ENCODE assay signal across 22 cellular contexts in the genomic region with DNA sequence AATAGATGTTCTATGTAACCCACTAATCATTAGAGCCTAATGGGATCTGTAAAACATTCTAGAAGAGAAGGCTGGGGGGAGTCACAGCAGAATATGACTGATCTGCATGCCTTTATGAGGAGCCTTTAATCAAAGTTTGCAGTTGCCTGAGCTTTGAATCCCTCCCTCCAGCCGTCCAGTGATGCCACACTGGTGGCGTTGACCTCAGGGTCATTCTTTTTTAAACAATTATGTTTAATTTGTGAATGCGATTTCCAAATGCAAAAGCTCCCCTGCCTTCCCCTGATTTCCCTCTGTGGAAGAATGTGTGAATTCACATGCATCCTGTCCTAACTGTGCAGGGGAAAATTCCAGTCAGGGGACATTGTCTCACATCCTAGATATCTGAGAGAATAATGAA.
DNase-seq lines count a peak whose midpoint lies in the region; ATAC-seq, FAIRE-seq and TF ChIP-seq lines count a peak whose summit lies in the region.
"Had no signal": no experiment of that assay in that cellular context is flagged by ENCODE, and none has a peak within 500 bp of the region (broad histone marks: within the 10 kb centered on the region; RNA-seq: fewer than 3 reads in every experiment).

No MANE protein-coding gene starts in this region.

- no peak overlapping the region for H3K9ac ChIP-seq in HUES48 (ENCODE audit: low read depth, low read length)
- no peak overlapping the region for H3K9ac ChIP-seq in astrocyte (ENCODE audit: low read length)
- no peak overlapping the region for H3K9ac ChIP-seq in neural progenitor cell
- H3K9ac ChIP-seq: BLaER1 had no signal

- H4K20me1 ChIP-seq in astrocyte (ENCODE audit: insufficient read depth, low read length): no peaks in the 10 kb centered on the region
- no peaks in the 10 kb centered on the region for H4K20me1 ChIP-seq in neural progenitor cell (ENCODE audit: low read depth)

- POLR2A ChIA-PET in A549 (lab: Yijun Ruan, JAX): no interaction called here

- no peak overlapping the region for H3K27ac ChIP-seq in A549
- H3K27ac ChIP-seq in HUES48 (ENCODE audit: low read depth, low read length): peak overlapping the region; percentile 49
- no peak overlapping the region for H3K27ac ChIP-seq in astrocyte (ENCODE audit: low read depth, low read length)
- H3K27ac ChIP-seq in neural progenitor cell: peak overlapping the region; percentile 81
- H3K27ac ChIP-seq in vagina: no peak overlapping the region
- H3K27ac ChIP-seq: BLaER1, C4-2B had no signal

- H3K36me3 ChIP-seq in HUES48 (ENCODE audit: control insufficient read depth, insufficient read depth, low read length) (no peaks in the 10 kb centered on the region), astrocyte (ENCODE audit: insufficient read depth, low read length) (no peaks in the 10 kb centered on the region), neural progenitor cell (no peaks in the 10 kb centered on the region), vagina (no peaks in the 10 kb centered on the region)
- H3K36me3 ChIP-seq: BLaER1 had no signal

- FAIRE-seq in A549 (lab: Jason Lieb, UNC) (peak; percentile 23), astrocyte (lab: Jason Lieb, UNC) (peak; percentile 79)
- FAIRE-seq: D721Med, GM12891, GM18507 had no signal

- intact Hi-C loops in vagina (cut with DNase I): no loop called here

- no peaks in the 10 kb centered on the region for H3K79me2 ChIP-seq in astrocyte (ENCODE audit: insufficient read depth, low read length)
- no peaks in the 10 kb centered on the region for H3K79me2 ChIP-seq in neural progenitor cell (ENCODE audit: low read depth)

- H3K27ac Mint-ChIP-seq in astrocyte (ENCODE audit: unreplicated experiment) (no peak overlapping the region), neural progenitor cell (peak overlapping the region; percentile 96)
- H3K27ac Mint-ChIP-seq: B cell; CD4-positive, CD25-positive, alpha-beta regulatory T cell; CD8-positive, alpha-beta memory T cell had no signal

- H3K4me1 ChIP-seq in A549: no peaks in the 10 kb centered on the region
- H3K4me1 ChIP-seq in HUES48 (ENCODE audit: control insufficient read depth, insufficient read depth, low read length): peaks cover 44% of the 10 kb centered on the region
- no peaks in the 10 kb centered on the region for H3K4me1 ChIP-seq in astrocyte (ENCODE audit: insufficient read depth, low read length)
- peaks cover 64% of the 10 kb centered on the region for H3K4me1 ChIP-seq in neural progenitor cell
- H3K4me1 ChIP-seq in vagina: no peaks in the 10 kb centered on the region
- H3K4me1 ChIP-seq: BLaER1 had no signal

- H3K9me3 ChIP-seq in A549 (no peaks in the 10 kb centered on the region), HUES48 (ENCODE audit: control insufficient read depth, insufficient read depth, low read length) (no peaks in the 10 kb centered on the region), astrocyte (ENCODE audit: insufficient read depth, low read depth, low read length) (no peaks in the 10 kb centered on the region), neural progenitor cell (ENCODE audit: low read depth) (peaks cover 5% of the 10 kb centered on the region), vagina (no peaks in the 10 kb centered on the region)

- no peak for TF ChIP-seq EP300 in A549 (IDR thresholded peaks at IDR 0.05)

- TF ChIP-seq CTCF in A549 (IDR thresholded peaks at IDR 0.05) (no peak), astrocyte (IDR thresholded peaks at IDR 0.05; ENCODE audit: insufficient read depth, low read depth, low read length) (no peak), neural progenitor cell (IDR thresholded peaks at IDR 0.05) (no peak), vagina (IDR thresholded peaks at IDR 0.05) (no peak)

- no peaks in the 10 kb centered on the region for H3K27me3 Mint-ChIP-seq in astrocyte (ENCODE audit: low read depth, unreplicated experiment)
- H3K27me3 Mint-ChIP-seq in neural progenitor cell (ENCODE audit: insufficient read depth, low read depth): peaks cover 4% of the 10 kb centered on the region
- H3K27me3 Mint-ChIP-seq: B cell had no signal

- no peaks in the 10 kb centered on the region for H3K4me1 Mint-ChIP-seq in astrocyte (ENCODE audit: low read depth, unreplicated experiment)
- peaks cover 85% of the 10 kb centered on the region for H3K4me1 Mint-ChIP-seq in neural progenitor cell
- H3K4me1 Mint-ChIP-seq: B cell; CD4-positive, CD25-positive, alpha-beta regulatory T cell had no signal

- TF ChIP-seq RAD21 in A549 (conservative IDR thresholded peaks at IDR 0.05 in 1 of 2, IDR thresholded peaks at IDR 0.05 in 1 of 2): no peak

- H3K4me2 ChIP-seq in A549 (no peak overlapping the region), astrocyte (ENCODE audit: low read length) (no peak overlapping the region), neural progenitor cell (peak overlapping the region; percentile 46)
- H3K4me2 ChIP-seq: BLaER1, GM23338 had no signal

- H3K4me3 ChIP-seq in A549: no peak overlapping the region
- no peak overlapping the region for H3K4me3 ChIP-seq in HUES48 (ENCODE audit: low read depth, low read length)
- H3K4me3 ChIP-seq in astrocyte (ENCODE audit: insufficient read depth, low read depth, low read length): no peak overlapping the region
- no peak overlapping the region for H3K4me3 ChIP-seq in neural progenitor cell
- no peak overlapping the region for H3K4me3 ChIP-seq in vagina
- H3K4me3 ChIP-seq: BLaER1, GM23338 had no signal

- WGBS in A549 (ENCODE audit: missing lambda C conversion rate): 0% methylated on average over 3 of the region's 3 CpGs

- TF ChIP-seq POLR2A in A549 (IDR thresholded peaks at IDR 0.05; ENCODE audit: low read length): no peak
- TF ChIP-seq POLR2A in vagina (IDR thresholded peaks at IDR 0.05): no peak

- no peaks in the 10 kb centered on the region for H3K9me3 Mint-ChIP-seq in astrocyte (ENCODE audit: unreplicated experiment)
- peaks cover 6% of the 10 kb centered on the region for H3K9me3 Mint-ChIP-seq in neural progenitor cell
- H3K9me3 Mint-ChIP-seq: CD8-positive, alpha-beta memory T cell; GM23338 had no signal

- peaks cover 41% of the 10 kb centered on the region for H3F3A ChIP-seq in neural progenitor cell (ENCODE audit: low read depth)

- CTCF ChIA-PET in A549 (lab: Yijun Ruan, JAX): interaction anchor here (0.9 kb wide), 1 partner anchor 10 kb away, joined by 3 read pairs; no protein-coding TSS in a partner anchor

- H2AFZ ChIP-seq in astrocyte (ENCODE audit: low read depth, low read length): no peak overlapping the region
- no peak overlapping the region for H2AFZ ChIP-seq in neural progenitor cell (replicated peaks)
- H2AFZ ChIP-seq: GM23338 had no signal

- H3K4me3 Mint-ChIP-seq in astrocyte (ENCODE audit: unreplicated experiment) (no peak overlapping the region), neural progenitor cell (no peak overlapping the region)
- H3K4me3 Mint-ChIP-seq: B cell; CD4-positive, CD25-positive, alpha-beta regulatory T cell; CD8-positive, alpha-beta memory T cell; GM23338; H9 had no signal

- DNase-seq in A549 (ENCODE audit: low read depth in 1 of 2, low spot score in 1 of 2) (no peak), astrocyte (ENCODE audit: low read depth) (no peak), neural progenitor cell (ENCODE audit: low spot score) (no peak), SKM-1 (lab: John Stamatoyannopoulos, UW; ENCODE audit: unreplicated experiment) (no peak), activated gamma-delta T cell treated with Interleukin-2 at 50 U/mL for 16 hours (no peak), vagina (ENCODE audit: extremely low spot score in 2 of 2) (no peak)
- DNase-seq: 8988T; CD4-positive, CD25-positive, alpha-beta regulatory T cell; CD8-positive, alpha-beta memory T cell; DMS53; DMS79 treated with DMSO at 0.1 percent for 48 hours; GF-D8; H9 had no signal

- H3K36me3 Mint-ChIP-seq in astrocyte (ENCODE audit: low read depth, unreplicated experiment) (no peaks in the 10 kb centered on the region), neural progenitor cell (peaks cover 3% of the 10 kb centered on the region)
- H3K36me3 Mint-ChIP-seq: CD4-positive, CD25-positive, alpha-beta regulatory T cell; CD8-positive, alpha-beta memory T cell had no signal

- no peak for ATAC-seq in A549
- ATAC-seq: GM23338, HCT116 had no signal

- H3K27me3 ChIP-seq in HUES48 (ENCODE audit: control insufficient read depth, insufficient read depth, low read length) (no peaks in the 10 kb centered on the region; the same call in none of the 2 replicates), astrocyte (ENCODE audit: insufficient read depth, low read length) (no peaks in the 10 kb centered on the region), neural progenitor cell (no peaks in the 10 kb centered on the region), vagina (no peaks in the 10 kb centered on the region)

TF ChIP-seq in A549, 52 proteins besides CTCF, POLR2A, EP300 and RAD21:
- TF ChIP-seq, protein P1, sequence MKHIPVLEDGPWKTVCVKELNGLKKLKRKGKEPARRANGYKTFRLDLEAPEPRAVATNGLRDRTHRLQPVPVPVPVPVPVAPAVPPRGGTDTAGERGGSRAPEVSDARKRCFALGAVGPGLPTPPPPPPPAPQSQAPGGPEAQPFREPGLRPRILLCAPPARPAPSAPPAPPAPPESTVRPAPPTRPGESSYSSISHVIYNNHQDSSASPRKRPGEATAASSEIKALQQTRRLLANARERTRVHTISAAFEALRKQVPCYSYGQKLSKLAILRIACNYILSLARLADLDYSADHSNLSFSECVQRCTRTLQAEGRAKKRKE (CRISPR knock-in tag; IDR thresholded peaks at IDR 0.05; ENCODE audit: low read depth): no peak

Comparison
In these comparisons a context has a peak if more than half of its experiments do, and no peak if none do; other contexts are left out.
1. H3K27ac ChIP-seq: peak in HUES48 (single experiment) and neural progenitor cell (single experiment); none in A549 (0 of 2), astrocyte (single experiment) and vagina (single experiment).